In genomic region chr13:41263261-41263971, GRCh38 we compare ENCODE assay signal across 8 cellular contexts. TPM values are rescaled to one million over a fixed set of nuclear protein-coding genes. Genes with fewer than 3 reads are reported as not detected.
DNase-seq lines count a peak whose midpoint lies in the region; ATAC-seq and TF ChIP-seq lines count a peak whose summit lies in the region.

MTRF1 (minus strand) TSS chr13:41263576; CDS start chr13:41260907, 2,669 bp downstream.

- H3K4me3 ChIP-seq in PC-9 (peak within 1 kb of the TSS; percentile 96), esophagus (ENCODE audit: low read depth in 1 of 2, low read length in 2 of 2) (peak within 1 kb of the TSS; percentile 76 to 80), muscle layer of duodenum (ENCODE audit: low read depth in 1 of 2, low read length in 2 of 2) (peak within 1 kb of the TSS; percentile 88 to 100)

- H3K9me3 Mint-ChIP-seq in IgD-negative memory B cell = peaks cover 0 to 8% (median 0%) of the 10 kb centered on the region in 3 donors

- H3K27ac ChIP-seq in PC-9 (peak within 1 kb of the TSS; percentile 36; the same call in 1 of the 2 replicates), esophagus (ENCODE audit: low read depth in 2 of 2, low read length in 1 of 2) (peak within 1 kb of the TSS; percentile 79 to 90), muscle layer of duodenum (ENCODE audit: low read length) (peak within 1 kb of the TSS; percentile 97)

- peak within 1 kb of the TSS; percentile 92 for H3K4me2 ChIP-seq in PC-9

- H3K27me3 Mint-ChIP-seq in IgD-negative memory B cell = no peaks in the 10 kb centered on the region

- H4K20me1 ChIP-seq in PC-9 (ENCODE audit: insufficient read depth) = no peaks in the 10 kb centered on the region

- peaks cover 13 to 19% (median 14%) of the 10 kb centered on the region in 3 donors for H3K4me1 Mint-ChIP-seq in IgD-negative memory B cell

- BruUV-seq in PC-9 (replicated peaks; lab: Mats Ljungman, UMichigan) = no TSS peak

- H3K4me3 Mint-ChIP-seq in IgD-negative memory B cell = peak within 1 kb of the TSS; percentile 95 to 100 (median 99)

- H3K36me3 Mint-ChIP-seq in IgD-negative memory B cell = peaks cover 4% of the 10 kb centered on the region

- H3K9me2 ChIP-seq in PC-9 (ENCODE audit: insufficient read depth) = no peaks in the 10 kb centered on the region

- ATAC-seq in GM21576 (IDR thresholded peaks at IDR 0.05; ENCODE audit: unreplicated experiment) = peak; percentile 95

- TF ChIP-seq CTCF in PC-9 (conservative IDR thresholded peaks at IDR 0.05) = no peak

- intact Hi-C loops in PC-9 (cut with micrococcal nuclease; ENCODE audit: unreplicated experiment) = loop anchor here (2.0 kb wide), 1 partner anchor 47 kb away; the partner anchor contains the start of gene NAA16

- peak within 1 kb of the TSS; percentile 96 for H2AFZ ChIP-seq in PC-9

- CTCF ChIA-PET in PC-9 (lab: Charles Lee) = no interaction called here

- H3K27me3 ChIP-seq in PC-9 (ENCODE audit: insufficient read depth, low read depth) (no peaks in the 10 kb centered on the region), esophagus (ENCODE audit: control insufficient read depth in 1 of 2, insufficient read depth in 2 of 2, low read length in 2 of 2) (no peaks in the 10 kb centered on the region), muscle layer of duodenum (ENCODE audit: low read depth, low read length) (no peaks in the 10 kb centered on the region)

- H3K79me2 ChIP-seq in PC-9 (ENCODE audit: low read depth) = peaks cover 4% of the 10 kb centered on the region; the same call in 1 of the 2 replicates

- peaks cover 5% of the 10 kb centered on the region; the same call in 1 of the 2 replicates for H3K9me3 ChIP-seq in PC-9 (ENCODE audit: insufficient read depth, low read depth)
- H3K9me3 ChIP-seq in esophagus (ENCODE audit: control insufficient read depth in 2 of 2, insufficient read depth in 1 of 2, low read depth in 1 of 2, low read length in 1 of 2) = no peaks in the 10 kb centered on the region
- no peaks in the 10 kb centered on the region for H3K9me3 ChIP-seq in muscle layer of duodenum (ENCODE audit: control insufficient read depth in 1 of 2, low read length in 2 of 2)

- DNase-seq in DMS153 (lab: John Stamatoyannopoulos, UW) (peak; percentile 50), PC-9 (peak; percentile 54 to 57)
- peak; percentile 82 for DNase-seq in activated T-cell treated with anti-CD3 and anti-CD28 coated beads, Interleukin-2, amount 50 U/mL, for 1 hour
- peak; percentile 68 to 72 for DNase-seq in stimulated activated CD8-positive, alpha-beta memory T cell treated with anti-CD3 and anti-CD28 coated beads, Interleukin-7, amount 100 ng/mL, for 4 hours (ENCODE audit: low read depth in 2 of 2)

- H3K27ac Mint-ChIP-seq in IgD-negative memory B cell = peak within 1 kb of the TSS; percentile 95 to 100 (median 96)

- 0 to 1% methylated on average over 32 of the region's 32 CpGs for WGBS in esophagus, 2 donors

- no peaks in the 10 kb centered on the region for H3F3A ChIP-seq in PC-9 (ENCODE audit: insufficient read depth, low read depth)

- POLR2A ChIA-PET in PC-9 (lab: Charles Lee; ENCODE audit: unreplicated experiment) = interaction anchor here (0.6 to 0.7 kb wide), 3 partner anchors 110 to 860 kb away, joined by 3 to 8 read pairs (median 8); no protein-coding TSS in a partner anchor

- H3K4me1 ChIP-seq in PC-9 (replicated peaks; ENCODE audit: insufficient read depth) (peaks cover 5% of the 10 kb centered on the region), esophagus (ENCODE audit: control insufficient read depth in 2 of 2, insufficient read depth in 2 of 2, low read length in 1 of 2) (no peaks in the 10 kb centered on the region), muscle layer of duodenum (ENCODE audit: control insufficient read depth in 1 of 2, insufficient read depth in 2 of 2, low read length in 2 of 2) (peaks cover 8 to 9% of the 10 kb centered on the region in 2 donors)

- H3K36me3 ChIP-seq in PC-9 (ENCODE audit: low read depth) (no peaks in the 10 kb centered on the region), esophagus (ENCODE audit: control insufficient read depth in 2 of 2, insufficient read depth in 2 of 2, low read length in 1 of 2) (no peaks in the 10 kb centered on the region), muscle layer of duodenum (ENCODE audit: control insufficient read depth in 1 of 2, insufficient read depth in 2 of 2, low read length in 2 of 2) (peaks cover 9 to 20% of the 10 kb centered on the region in 2 donors)

RNA-seq across cellular contexts. Expression of gene MTRF1, which starts in this region (rescaled TPM):
- polyA plus RNA-seq in IgD-negative memory B cell (9.8 TPM), esophagus (10 to 100 TPM in 1 of 2 donors, 1 to 10 TPM in 1; 7.7 to 13.7 TPM)
- total RNA-seq in PC-9 (2021) = 8.2 and 15.8 TPM in 2 replicates

Comparison
In these comparisons a context has a peak if more than half of its experiments do, and no peak if none do; other contexts are left out.
1. Peak in every context shown above with its lines: DNase-seq, ATAC-seq, H3K4me3 ChIP-seq and H3K27ac ChIP-seq.
2. H3K27ac ChIP-seq: peak in every context shown above with its lines; median percentile 97 in muscle layer of duodenum; 84 in esophagus; 36 in PC-9.